In genomic region chr11:111814567-111814966, GRCh38 we compare ENCODE assay signal across 14 cellular contexts. TPM values are rescaled to one million over a fixed set of nuclear protein-coding genes. Genes with fewer than 3 reads are reported as not detected.
A peak's percentile ranks its signal among the peaks of the same experiment; 100 is the strongest.
DNase-seq lines count a peak whose midpoint lies in the region; TF ChIP-seq lines count a peak whose summit lies in the region.
"Had no signal": no experiment of that assay in that cellular context is flagged by ENCODE, and none has a peak within 500 bp of the region (broad histone marks: within the 10 kb centered on the region; RNA-seq: fewer than 3 reads in every experiment).

No MANE protein-coding gene starts in this region.

- H3K36me3 ChIP-seq in parathyroid adenoma (ENCODE audit: control insufficient read depth, insufficient read depth, low read length) = no peaks in the 10 kb centered on the region
- no peaks in the 10 kb centered on the region for H3K36me3 ChIP-seq in mesendoderm (ENCODE audit: control insufficient read depth, insufficient read depth, low read length)
- H3K36me3 ChIP-seq: neural progenitor cell had no signal

- H3K79me1 ChIP-seq in mesendoderm (ENCODE audit: low read length) = no peaks in the 10 kb centered on the region

- H3K18ac ChIP-seq in mesendoderm (ENCODE audit: low read length) = no peak overlapping the region

- no peak overlapping the region for H2BK15ac ChIP-seq in mesendoderm (replicated peaks; ENCODE audit: low read depth)

- H3K4me2 ChIP-seq in parathyroid adenoma (ENCODE audit: low read length) (no peak overlapping the region), mesendoderm (ENCODE audit: low read length) (no peak overlapping the region)
- H3K4me2 ChIP-seq: neural progenitor cell had no signal

- no peaks in the 10 kb centered on the region for H3K9me3 ChIP-seq in parathyroid adenoma (ENCODE audit: control insufficient read depth, low read length)
- H3K9me3 ChIP-seq: heart right ventricle had no signal

- WGBS in mesendoderm (ENCODE audit: extremely low coverage, insufficient coverage, low lambda C conversion rate) = no CpG with 5 or more reads among the region's 2 CpGs

- no peak overlapping the region for H4K5ac ChIP-seq in mesendoderm (ENCODE audit: low read length)

- no peak overlapping the region for H3K23ac ChIP-seq in mesendoderm (ENCODE audit: low read length)

- H3K9ac ChIP-seq in parathyroid adenoma (no peak overlapping the region), mesendoderm (ENCODE audit: low read length) (no peak overlapping the region)
- H3K9ac ChIP-seq: neural progenitor cell had no signal

- no peak overlapping the region for H3K4ac ChIP-seq in mesendoderm (ENCODE audit: low read depth, low read length)

- no peak overlapping the region for H2BK5ac ChIP-seq in mesendoderm (ENCODE audit: low read length)

- peak; percentile 31 for DNase-seq in AG08396 (ENCODE audit: low spot score)
- DNase-seq in NCI-H1694 (lab: John Stamatoyannopoulos, UW) = peak; percentile 4
- DNase-seq in fibroblast of mammary gland (ENCODE audit: low read depth) = peak; percentile 72
- DNase-seq in SIG-M5 treated with dmso at 0.1 percent for 504 hours (lab: John Stamatoyannopoulos, UW; ENCODE audit: unreplicated experiment) = no peak
- DNase-seq in NCI-H2196 (lab: John Stamatoyannopoulos, UW; ENCODE audit: unreplicated experiment) = no peak
- DNase-seq in superior temporal gyrus (ENCODE audit: extremely low spot score) = no peak
- DNase-seq in mesendoderm = no peak
- DNase-seq: amygdala, heart right ventricle, MM.1S, NCI-H345, PC-3 had no signal

- no peak overlapping the region for H3K4me3 ChIP-seq in fibroblast of mammary gland (ENCODE audit: control insufficient read depth, low read depth, low read length)
- no peak overlapping the region for H3K4me3 ChIP-seq in parathyroid adenoma (ENCODE audit: low read depth, low read length)
- H3K4me3 ChIP-seq in mesendoderm (ENCODE audit: low read length) = no peak overlapping the region
- H3K4me3 ChIP-seq: heart right ventricle, neural progenitor cell had no signal

- no peak overlapping the region for H4K8ac ChIP-seq in mesendoderm (ENCODE audit: low read depth, low read length)

- no peak overlapping the region for H3K56ac ChIP-seq in mesendoderm (ENCODE audit: low read length)

- peak overlapping the region; percentile 57 for H3K27ac ChIP-seq in parathyroid adenoma
- H3K27ac ChIP-seq in mesendoderm (ENCODE audit: low read depth, low read length) = no peak overlapping the region
- H3K27ac ChIP-seq: neural progenitor cell had no signal

- H2AFZ ChIP-seq in parathyroid adenoma = no peak overlapping the region
- H2AFZ ChIP-seq: neural progenitor cell had no signal

- H2BK120ac ChIP-seq in mesendoderm (ENCODE audit: low read depth, low read length) = no peak overlapping the region

- TF ChIP-seq CTCF in fibroblast of mammary gland (conservative IDR thresholded peaks at IDR 0.05; ENCODE audit: control insufficient read depth, insufficient read depth, low read depth, low read length) (no peak), parathyroid adenoma (IDR thresholded peaks at IDR 0.05) (no peak)

- H2AK5ac ChIP-seq in mesendoderm (ENCODE audit: low read length) = no peak overlapping the region

- no peaks in the 10 kb centered on the region for H3K79me2 ChIP-seq in parathyroid adenoma
- no peaks in the 10 kb centered on the region for H3K79me2 ChIP-seq in mesendoderm (ENCODE audit: control insufficient read depth, insufficient read depth, low read length)

- H3K4me1 ChIP-seq in parathyroid adenoma (no peaks in the 10 kb centered on the region), mesendoderm (ENCODE audit: control insufficient read depth, low read depth, low read length) (no peaks in the 10 kb centered on the region)
- H3K4me1 ChIP-seq: neural progenitor cell had no signal

- no peaks in the 10 kb centered on the region for H3K27me3 ChIP-seq in parathyroid adenoma (ENCODE audit: control insufficient read depth, insufficient read depth, low read length)
- no peaks in the 10 kb centered on the region for H3K27me3 ChIP-seq in mesendoderm (ENCODE audit: insufficient read depth, low read length, poor library complexity)
- H3K27me3 ChIP-seq: heart right ventricle, neural progenitor cell had no signal

RNA-seq across cellular contexts. Expression of gene PPP2R1B, which starts 48.4 kb away (rescaled TPM):
- 44.6 TPM for polyA plus RNA-seq in mesendoderm (2013, experiment 1 of 2)
- 45.3 TPM for polyA plus RNA-seq in mesendoderm (2013, experiment 2 of 2)

RNA-seq across cellular contexts. Expression of gene ALG9, which starts 56.8 kb away (rescaled TPM):
- 36.5 TPM for polyA plus RNA-seq in mesendoderm (2013, experiment 1 of 2)
- polyA plus RNA-seq in mesendoderm (2013, experiment 2 of 2) = 34.0 TPM

Comparison
In these comparisons a context has a peak if more than half of its experiments do, and no peak if none do; other contexts are left out.
1. DNase-seq: peak in AG08396 (single experiment), NCI-H1694 (single experiment) and fibroblast of mammary gland (single experiment); none in SIG-M5 treated with dmso at 0.1 percent for 504 hours (single experiment), NCI-H2196 (single experiment), superior temporal gyrus (single experiment) and mesendoderm (single experiment).